ENCODE assay signal across 1 cellular context in the genomic region with DNA sequence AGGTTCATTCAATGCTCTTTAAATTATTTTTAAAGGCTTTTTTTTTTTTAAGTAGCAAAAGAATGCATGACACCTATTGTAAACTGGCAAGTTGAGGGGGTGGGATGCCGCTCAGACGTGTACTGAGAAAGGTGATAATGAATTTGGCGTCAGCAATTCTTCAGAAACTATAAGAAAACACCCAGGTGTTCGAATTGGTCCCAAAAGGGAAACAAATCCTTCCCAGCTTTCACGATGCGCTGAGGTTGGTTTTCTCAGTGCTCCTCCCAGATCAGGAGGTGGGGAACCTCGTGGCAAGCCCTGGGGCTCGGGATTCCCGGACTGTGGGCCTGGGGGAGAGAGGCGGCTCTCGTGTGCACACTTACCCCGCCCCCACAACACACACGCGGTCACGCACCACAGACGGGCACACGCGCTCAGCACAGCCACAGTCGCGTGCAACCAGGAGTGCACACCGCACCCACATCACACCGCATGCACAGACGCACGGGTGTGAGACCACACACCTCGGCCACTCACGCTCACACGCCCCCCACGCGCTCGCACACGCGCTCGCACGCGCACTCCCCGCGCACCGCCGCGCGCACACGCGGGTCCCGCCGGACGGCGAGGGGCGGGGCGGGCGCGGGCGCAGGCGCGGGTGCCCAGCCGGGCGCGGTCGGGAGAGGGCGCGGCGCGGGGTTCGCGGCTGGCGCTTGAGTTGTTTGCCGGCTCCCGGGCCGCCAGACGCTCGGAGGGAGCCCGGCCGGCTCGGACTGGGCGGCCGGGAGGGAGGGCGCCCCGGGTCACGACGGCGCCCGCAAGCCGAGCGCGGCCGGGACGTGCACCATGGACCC.
TF ChIP-seq lines count a peak whose summit lies in the region.

A gene with protein sequence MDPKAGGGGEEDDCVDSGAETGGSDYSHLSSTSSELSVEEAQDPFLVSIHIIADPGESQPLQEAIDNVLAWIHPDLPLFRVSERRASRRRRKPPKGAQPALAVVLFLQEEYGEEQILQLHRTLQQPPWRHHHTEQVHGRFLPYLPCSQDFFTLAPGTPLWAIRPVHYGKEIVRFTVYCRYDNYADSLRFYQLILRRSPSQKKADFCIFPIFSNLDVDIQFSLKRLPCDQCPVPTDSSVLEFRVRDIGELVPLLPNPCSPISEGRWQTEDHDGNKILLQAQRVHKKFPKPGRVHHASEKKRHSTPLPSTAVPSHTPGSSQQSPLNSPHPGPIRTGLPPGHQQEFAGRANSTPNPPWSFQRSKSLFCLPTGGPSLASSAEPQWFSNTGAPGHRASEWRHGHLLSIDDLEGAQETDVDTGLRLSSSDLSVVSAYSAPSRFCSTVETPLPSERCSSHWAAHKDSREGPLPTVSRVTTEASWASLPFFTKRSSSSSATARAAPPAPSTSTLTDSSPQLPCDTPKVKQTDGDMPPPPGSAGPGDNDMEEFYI (plus strand): TSS at position 725 of the 836 bp plus-strand sequence. CDS start 104 bp downstream, at position 829.

TF ChIP-seq in K562, 482 proteins besides CTCF, POLR2A, EP300 and RAD21 (continued from another document):
- TF ChIP-seq DPF2 (IDR thresholded peaks at IDR 0.05) (no peak), SMAD2 (IDR thresholded peaks at IDR 0.05; ENCODE audit: low read depth, low read length) (no peak), MCM5 (IDR thresholded peaks at IDR 0.05; ENCODE audit: low read depth) (no peak), SETDB1 (IDR thresholded peaks at IDR 0.05; ENCODE audit: low read length) (no peak), ZNF561 (CRISPR knock-in tag; conservative IDR thresholded peaks at IDR 0.05) (no peak), ZSCAN32 (CRISPR knock-in tag; IDR thresholded peaks at IDR 0.05) (no peak), KLF16 (IDR thresholded peaks at IDR 0.05) (no peak), ZNF695 (CRISPR knock-in tag; IDR thresholded peaks at IDR 0.05) (no peak), PHF20 (IDR thresholded peaks at IDR 0.05; ENCODE audit: partially characterized antibody) (no peak), FOXK2 (conservative IDR thresholded peaks at IDR 0.05 in 1 of 2, IDR thresholded peaks at IDR 0.05 in 1 of 2; ENCODE audit: low read depth in 2 of 2) (no peak), PTBP1 (IDR thresholded peaks at IDR 0.05; ENCODE audit: low read depth, low read length) (no peak), JUND (IDR thresholded peaks at IDR 0.05; ENCODE audit: borderline replicate concordance, low read depth, low read length) (no peak), JUND (tag; IDR thresholded peaks at IDR 0.05; ENCODE audit: borderline replicate concordance, low read depth, low read length) (no peak), NELFE (IDR thresholded peaks at IDR 0.05; ENCODE audit: insufficient read depth, insufficient read length) (no peak), NFRKB (IDR thresholded peaks at IDR 0.05; ENCODE audit: low read depth) (no peak), PTRF (tag; IDR thresholded peaks at IDR 0.05) (no peak), RAD51 (IDR thresholded peaks at IDR 0.05; ENCODE audit: borderline replicate concordance, low read depth) (no peak), SIX5 (IDR thresholded peaks at IDR 0.05; ENCODE audit: borderline replicate concordance in 1 of 2, insufficient read depth in 1 of 2, low read depth in 1 of 2, low read length in 2 of 2) (no peak), TAF1 (IDR thresholded peaks at IDR 0.05; ENCODE audit: control insufficient read depth, extremely low read depth, insufficient read depth, low read length, severe bottlenecking) (no peak), CBFB (CRISPR knock-in tag; IDR thresholded peaks at IDR 0.05) (no peak), FOXM1 (IDR thresholded peaks at IDR 0.05; ENCODE audit: low read depth) (no peak), FOXM1 (CRISPR knock-in tag; IDR thresholded peaks at IDR 0.05; ENCODE audit: low read depth) (no peak), RUNX1 (IDR thresholded peaks at IDR 0.05; ENCODE audit: low read depth) (no peak), RB1 (IDR thresholded peaks at IDR 0.05; ENCODE audit: low read depth) (peak; percentile 27; the same call in 1 of the 2 replicates), POLR3G (IDR thresholded peaks at IDR 0.05; ENCODE audit: extremely low read depth, insufficient read length, insufficient replicate concordance) (no peak), SAFB (IDR thresholded peaks at IDR 0.05; ENCODE audit: borderline replicate concordance, low read depth, low read length) (0 out of 2 replicates have a peak, but pooled peaks have one; percentile 18), NRF1 (conservative IDR thresholded peaks at IDR 0.05 in 1 of 2, IDR thresholded peaks at IDR 0.05 in 1 of 2) (peak; percentile 29 to 60; a peak in 2 of 4 replicates), SREBF2 (CRISPR knock-in tag; IDR thresholded peaks at IDR 0.05) (no peak), ZNF324 (CRISPR knock-in tag; IDR thresholded peaks at IDR 0.05) (no peak), FOXA3 (CRISPR knock-in tag; conservative IDR thresholded peaks at IDR 0.05 in 1 of 2, IDR thresholded peaks at IDR 0.05 in 1 of 2) (no peak), GATAD2A (IDR thresholded peaks at IDR 0.05) (no peak)
- TF ChIP-seq, protein P1, sequence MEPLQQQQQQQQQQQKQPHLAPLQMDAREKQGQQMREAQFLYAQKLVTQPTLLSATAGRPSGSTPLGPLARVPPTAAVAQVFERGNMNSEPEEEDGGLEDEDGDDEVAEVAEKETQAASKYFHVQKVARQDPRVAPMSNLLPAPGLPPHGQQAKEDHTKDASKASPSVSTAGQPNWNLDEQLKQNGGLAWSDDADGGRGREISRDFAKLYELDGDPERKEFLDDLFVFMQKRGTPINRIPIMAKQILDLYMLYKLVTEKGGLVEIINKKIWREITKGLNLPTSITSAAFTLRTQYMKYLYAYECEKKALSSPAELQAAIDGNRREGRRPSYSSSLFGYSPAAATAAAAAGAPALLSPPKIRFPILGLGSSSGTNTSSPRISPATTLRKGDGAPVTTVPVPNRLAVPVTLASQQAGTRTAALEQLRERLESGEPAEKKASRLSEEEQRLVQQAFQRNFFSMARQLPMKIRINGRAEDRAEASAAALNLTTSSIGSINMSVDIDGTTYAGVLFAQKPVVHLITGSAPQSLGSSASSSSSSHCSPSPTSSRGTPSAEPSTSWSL (CRISPR knock-in tag; IDR thresholded peaks at IDR 0.05; ENCODE audit: borderline replicate concordance) = no peak
- TF ChIP-seq, protein P2, sequence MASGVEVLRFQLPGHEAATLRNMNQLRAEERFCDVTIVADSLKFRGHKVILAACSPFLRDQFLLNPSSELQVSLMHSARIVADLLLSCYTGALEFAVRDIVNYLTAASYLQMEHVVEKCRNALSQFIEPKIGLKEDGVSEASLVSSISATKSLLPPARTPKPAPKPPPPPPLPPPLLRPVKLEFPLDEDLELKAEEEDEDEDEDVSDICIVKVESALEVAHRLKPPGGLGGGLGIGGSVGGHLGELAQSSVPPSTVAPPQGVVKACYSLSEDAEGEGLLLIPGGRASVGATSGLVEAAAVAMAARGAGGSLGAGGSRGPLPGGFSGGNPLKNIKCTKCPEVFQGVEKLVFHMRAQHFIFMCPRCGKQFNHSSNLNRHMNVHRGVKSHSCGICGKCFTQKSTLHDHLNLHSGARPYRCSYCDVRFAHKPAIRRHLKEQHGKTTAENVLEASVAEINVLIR (CRISPR knock-in tag; IDR thresholded peaks at IDR 0.05) = no peak
- TF ChIP-seq, protein P3, sequence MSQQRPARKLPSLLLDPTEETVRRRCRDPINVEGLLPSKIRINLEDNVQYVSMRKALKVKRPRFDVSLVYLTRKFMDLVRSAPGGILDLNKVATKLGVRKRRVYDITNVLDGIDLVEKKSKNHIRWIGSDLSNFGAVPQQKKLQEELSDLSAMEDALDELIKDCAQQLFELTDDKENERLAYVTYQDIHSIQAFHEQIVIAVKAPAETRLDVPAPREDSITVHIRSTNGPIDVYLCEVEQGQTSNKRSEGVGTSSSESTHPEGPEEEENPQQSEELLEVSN (IDR thresholded peaks at IDR 0.05; ENCODE audit: borderline replicate concordance in 1 of 2, extremely low read depth in 1 of 2, insufficient read depth in 1 of 2, insufficient read length in 1 of 2, low read depth in 1 of 2, low read length in 1 of 2, poor library complexity in 1 of 2, severe bottlenecking in 1 of 2) = peak; percentile 45 to 62
- TF ChIP-seq, protein P4, sequence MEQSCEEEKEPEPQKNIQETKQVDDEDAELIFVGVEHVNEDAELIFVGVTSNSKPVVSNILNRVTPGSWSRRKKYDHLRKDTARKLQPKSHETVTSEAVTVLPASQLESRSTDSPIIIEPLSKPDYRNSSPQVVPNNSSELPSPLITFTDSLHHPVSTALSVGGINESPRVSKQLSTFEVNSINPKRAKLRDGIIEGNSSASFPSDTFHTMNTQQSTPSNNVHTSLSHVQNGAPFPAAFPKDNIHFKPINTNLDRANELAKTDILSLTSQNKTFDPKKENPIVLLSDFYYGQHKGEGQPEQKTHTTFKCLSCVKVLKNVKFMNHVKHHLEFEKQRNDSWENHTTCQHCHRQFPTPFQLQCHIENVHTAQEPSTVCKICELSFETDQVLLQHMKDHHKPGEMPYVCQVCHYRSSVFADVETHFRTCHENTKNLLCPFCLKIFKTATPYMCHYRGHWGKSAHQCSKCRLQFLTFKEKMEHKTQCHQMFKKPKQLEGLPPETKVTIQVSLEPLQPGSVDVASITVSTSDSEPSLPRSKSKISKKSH (CRISPR knock-in tag; IDR thresholded peaks at IDR 0.05) = no peak
- TF ChIP-seq, protein P5, sequence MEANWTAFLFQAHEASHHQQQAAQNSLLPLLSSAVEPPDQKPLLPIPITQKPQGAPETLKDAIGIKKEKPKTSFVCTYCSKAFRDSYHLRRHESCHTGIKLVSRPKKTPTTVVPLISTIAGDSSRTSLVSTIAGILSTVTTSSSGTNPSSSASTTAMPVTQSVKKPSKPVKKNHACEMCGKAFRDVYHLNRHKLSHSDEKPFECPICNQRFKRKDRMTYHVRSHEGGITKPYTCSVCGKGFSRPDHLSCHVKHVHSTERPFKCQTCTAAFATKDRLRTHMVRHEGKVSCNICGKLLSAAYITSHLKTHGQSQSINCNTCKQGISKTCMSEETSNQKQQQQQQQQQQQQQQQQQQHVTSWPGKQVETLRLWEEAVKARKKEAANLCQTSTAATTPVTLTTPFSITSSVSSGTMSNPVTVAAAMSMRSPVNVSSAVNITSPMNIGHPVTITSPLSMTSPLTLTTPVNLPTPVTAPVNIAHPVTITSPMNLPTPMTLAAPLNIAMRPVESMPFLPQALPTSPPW (CRISPR knock-in tag; IDR thresholded peaks at IDR 0.05) = peak; percentile 52; the same call in 1 of the 2 replicates
- TF ChIP-seq, protein P6, sequence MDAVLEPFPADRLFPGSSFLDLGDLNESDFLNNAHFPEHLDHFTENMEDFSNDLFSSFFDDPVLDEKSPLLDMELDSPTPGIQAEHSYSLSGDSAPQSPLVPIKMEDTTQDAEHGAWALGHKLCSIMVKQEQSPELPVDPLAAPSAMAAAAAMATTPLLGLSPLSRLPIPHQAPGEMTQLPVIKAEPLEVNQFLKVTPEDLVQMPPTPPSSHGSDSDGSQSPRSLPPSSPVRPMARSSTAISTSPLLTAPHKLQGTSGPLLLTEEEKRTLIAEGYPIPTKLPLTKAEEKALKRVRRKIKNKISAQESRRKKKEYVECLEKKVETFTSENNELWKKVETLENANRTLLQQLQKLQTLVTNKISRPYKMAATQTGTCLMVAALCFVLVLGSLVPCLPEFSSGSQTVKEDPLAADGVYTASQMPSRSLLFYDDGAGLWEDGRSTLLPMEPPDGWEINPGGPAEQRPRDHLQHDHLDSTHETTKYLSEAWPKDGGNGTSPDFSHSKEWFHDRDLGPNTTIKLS (IDR thresholded peaks at IDR 0.05; ENCODE audit: borderline replicate concordance, low read depth) = no peak
- TF ChIP-seq, protein P7, sequence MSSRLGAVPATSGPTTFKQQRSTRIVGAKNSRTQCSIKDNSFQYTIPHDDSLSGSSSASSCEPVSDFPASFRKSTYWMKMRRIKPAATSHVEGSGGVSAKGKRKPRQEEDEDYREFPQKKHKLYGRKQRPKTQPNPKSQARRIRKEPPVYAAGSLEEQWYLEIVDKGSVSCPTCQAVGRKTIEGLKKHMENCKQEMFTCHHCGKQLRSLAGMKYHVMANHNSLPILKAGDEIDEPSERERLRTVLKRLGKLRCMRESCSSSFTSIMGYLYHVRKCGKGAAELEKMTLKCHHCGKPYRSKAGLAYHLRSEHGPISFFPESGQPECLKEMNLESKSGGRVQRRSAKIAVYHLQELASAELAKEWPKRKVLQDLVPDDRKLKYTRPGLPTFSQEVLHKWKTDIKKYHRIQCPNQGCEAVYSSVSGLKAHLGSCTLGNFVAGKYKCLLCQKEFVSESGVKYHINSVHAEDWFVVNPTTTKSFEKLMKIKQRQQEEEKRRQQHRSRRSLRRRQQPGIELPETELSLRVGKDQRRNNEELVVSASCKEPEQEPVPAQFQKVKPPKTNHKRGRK (tag; IDR thresholded peaks at IDR 0.05) = no peak
- TF ChIP-seq, protein P8, sequence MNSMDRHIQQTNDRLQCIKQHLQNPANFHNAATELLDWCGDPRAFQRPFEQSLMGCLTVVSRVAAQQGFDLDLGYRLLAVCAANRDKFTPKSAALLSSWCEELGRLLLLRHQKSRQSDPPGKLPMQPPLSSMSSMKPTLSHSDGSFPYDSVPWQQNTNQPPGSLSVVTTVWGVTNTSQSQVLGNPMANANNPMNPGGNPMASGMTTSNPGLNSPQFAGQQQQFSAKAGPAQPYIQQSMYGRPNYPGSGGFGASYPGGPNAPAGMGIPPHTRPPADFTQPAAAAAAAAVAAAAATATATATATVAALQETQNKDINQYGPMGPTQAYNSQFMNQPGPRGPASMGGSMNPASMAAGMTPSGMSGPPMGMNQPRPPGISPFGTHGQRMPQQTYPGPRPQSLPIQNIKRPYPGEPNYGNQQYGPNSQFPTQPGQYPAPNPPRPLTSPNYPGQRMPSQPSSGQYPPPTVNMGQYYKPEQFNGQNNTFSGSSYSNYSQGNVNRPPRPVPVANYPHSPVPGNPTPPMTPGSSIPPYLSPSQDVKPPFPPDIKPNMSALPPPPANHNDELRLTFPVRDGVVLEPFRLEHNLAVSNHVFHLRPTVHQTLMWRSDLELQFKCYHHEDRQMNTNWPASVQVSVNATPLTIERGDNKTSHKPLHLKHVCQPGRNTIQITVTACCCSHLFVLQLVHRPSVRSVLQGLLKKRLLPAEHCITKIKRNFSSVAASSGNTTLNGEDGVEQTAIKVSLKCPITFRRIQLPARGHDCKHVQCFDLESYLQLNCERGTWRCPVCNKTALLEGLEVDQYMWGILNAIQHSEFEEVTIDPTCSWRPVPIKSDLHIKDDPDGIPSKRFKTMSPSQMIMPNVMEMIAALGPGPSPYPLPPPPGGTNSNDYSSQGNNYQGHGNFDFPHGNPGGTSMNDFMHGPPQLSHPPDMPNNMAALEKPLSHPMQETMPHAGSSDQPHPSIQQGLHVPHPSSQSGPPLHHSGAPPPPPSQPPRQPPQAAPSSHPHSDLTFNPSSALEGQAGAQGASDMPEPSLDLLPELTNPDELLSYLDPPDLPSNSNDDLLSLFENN (IDR thresholded peaks at IDR 0.05; ENCODE audit: low read depth in 2 of 2, low read length in 2 of 2) = no peak
